ENCODE assay signal across 36 cellular contexts in genomic region chr13:77518266-77518665, GRCh38. TPM values are rescaled to one million over a fixed set of nuclear protein-coding genes. Genes with fewer than 3 reads are reported as not detected.
"Had no signal": no experiment of that assay in that cellular context is flagged by ENCODE, and none has a peak within 500 bp of the region (broad histone marks: within the 10 kb centered on the region; RNA-seq: fewer than 3 reads in every experiment).

No MANE protein-coding gene starts in this region.

- FAIRE-seq: bronchial epithelial cell, TTC549 had no signal

- DNase-seq: activated CD4-positive, alpha-beta memory T cell treated with anti-CD3 and anti-CD28 coated beads, Interleukin-2, amount 10 ng/mL, durations not matched to agents 7 days and 5 days; activated CD4-positive, alpha-beta T cell treated with anti-CD3 and anti-CD28 coated beads for 1 hour; activated CD4-positive, alpha-beta T cell treated with anti-CD3 and anti-CD28 coated beads for 36 hours; activated CD4-positive, alpha-beta T cell treated with anti-CD3 and anti-CD28 coated beads for 48 hours; activated CD4-positive, alpha-beta T cell treated with anti-CD3 and anti-CD28 coated beads, Interleukin-2, amount 10 ng/mL, durations not matched to agents 7 days and 5 days; activated CD4-positive, alpha-beta T cell treated with anti-CD3 and anti-CD28 coated beads, Interleukin-2, amount 50 U/mL, for 48 hours; activated CD4-positive, CD25-positive, alpha-beta regulatory T cell; activated CD8-positive, alpha-beta memory T cell treated with anti-CD3 and anti-CD28 coated beads for 24 hours; activated CD8-positive, alpha-beta memory T cell treated with anti-CD3 and anti-CD28 coated beads, Interleukin-2, amount 10 ng/mL, durations not matched to agents 7 days and 5 days; activated CD8-positive, alpha-beta memory T cell treated with anti-CD3 and anti-CD28 coated beads, Interleukin-2, amount 50 U/mL, for 48 hours; activated CD8-positive, alpha-beta T cell treated with anti-CD3 and anti-CD28 coated beads, Interleukin-2, amount 10 ng/mL, durations not matched to agents 7 days and 5 days; activated effector memory CD4-positive, alpha-beta T cell treated with Interleukin-2 at 50 U/mL for 16 hours; activated gamma-delta T cell treated with Interleukin-2 at 50 U/mL for 16 hours; activated naive CD4-positive, alpha-beta T cell; activated naive CD4-positive, alpha-beta T cell treated with anti-CD3 and anti-CD28 coated beads for 36 hours; activated naive CD4-positive, alpha-beta T cell treated with anti-CD3 and anti-CD28 coated beads, Interleukin-2, amount 50 U/mL, for 16 hours; activated naive CD8-positive, alpha-beta T cell treated with anti-CD3 and anti-CD28 coated beads for 36 hours; activated T-cell treated with anti-CD3 and anti-CD28 coated beads, Interleukin-2, amount 50 U/mL, for 24 hours; activated T-cell treated with anti-CD3 and anti-CD28 coated beads, Interleukin-2, amount 50 U/mL, for 48 hours; adrenal gland; amniotic stem cell; aorta; caudate nucleus; T-cell; T-helper 2 cell; T-helper 9 cell had no signal

- H3K36me3 ChIP-seq: adrenal gland, cardiac muscle cell had no signal

- H3K4me1 ChIP-seq: adrenal gland had no signal

- H3K9me3 ChIP-seq: adrenal gland had no signal

- H3K4me1 Mint-ChIP-seq: activated CD4-positive, alpha-beta T cell treated with anti-CD3 and anti-CD28 coated beads, Interleukin-2, amount 10 ng/mL, durations not matched to agents 7 days and 5 days had no signal

- H3K27ac Mint-ChIP-seq: activated CD4-positive, alpha-beta memory T cell treated with anti-CD3 and anti-CD28 coated beads, Interleukin-2, amount 10 ng/mL, durations not matched to agents 7 days and 5 days; activated CD4-positive, alpha-beta T cell treated with anti-CD3 and anti-CD28 coated beads for 36 hours; activated CD4-positive, alpha-beta T cell treated with anti-CD3 and anti-CD28 coated beads, Interleukin-2, amount 10 ng/mL, durations not matched to agents 7 days and 5 days; activated CD8-positive, alpha-beta memory T cell treated with anti-CD3 and anti-CD28 coated beads, Interleukin-2, amount 10 ng/mL, durations not matched to agents 7 days and 5 days; activated CD8-positive, alpha-beta T cell treated with anti-CD3 and anti-CD28 coated beads, Interleukin-2, amount 10 ng/mL, durations not matched to agents 7 days and 5 days; activated naive CD4-positive, alpha-beta T cell treated with anti-CD3 and anti-CD28 coated beads for 36 hours; activated naive CD4-positive, alpha-beta T cell treated with anti-CD3 and anti-CD28 coated beads, Interleukin-2, amount 50 U/mL, for 72 hours; activated naive CD8-positive, alpha-beta T cell treated with anti-CD3 and anti-CD28 coated beads for 36 hours; activated T-cell treated with anti-CD3 and anti-CD28 coated beads, Interleukin-2, amount 50 U/mL, for 24 hours; activated T-helper 2 cell treated with anti-CD3 and anti-CD28 coated beads, Interferon-gamma antibody, Interleukin-2, Interleukin-4, amounts not matched to agents 10 μg/mL and 5 μg/mL and 100 μg/mL, durations not matched to agents 14 hours and 24 hours and 36 hours; brain; T-cell; T-helper 2 cell treated with Interferon-gamma antibody and Interleukin-4, amounts not matched to agents 5 μg/mL and 100 μg/mL, for 36 hours had no signal

- H3K27me3 Mint-ChIP-seq: activated naive CD8-positive, alpha-beta T cell treated with anti-CD3 and anti-CD28 coated beads for 36 hours had no signal

- H3K4me3 ChIP-seq: adrenal gland, cardiac muscle cell had no signal

- H3K27me3 ChIP-seq: adrenal gland, cardiac muscle cell had no signal

- H3K27ac ChIP-seq: adrenal gland, cardiac muscle cell, VCaP had no signal

- H3K4me3 Mint-ChIP-seq: activated CD4-positive, alpha-beta memory T cell treated with anti-CD3 and anti-CD28 coated beads, Interleukin-2, amount 10 ng/mL, durations not matched to agents 7 days and 5 days; activated CD4-positive, alpha-beta T cell treated with anti-CD3 and anti-CD28 coated beads for 36 hours; activated CD4-positive, alpha-beta T cell treated with anti-CD3 and anti-CD28 coated beads, Interleukin-2, amount 10 ng/mL, durations not matched to agents 7 days and 5 days; activated CD8-positive, alpha-beta memory T cell treated with anti-CD3 and anti-CD28 coated beads, Interleukin-2, amount 10 ng/mL, durations not matched to agents 7 days and 5 days; activated CD8-positive, alpha-beta T cell treated with anti-CD3 and anti-CD28 coated beads, Interleukin-2, amount 10 ng/mL, durations not matched to agents 7 days and 5 days; activated naive CD4-positive, alpha-beta T cell treated with anti-CD3 and anti-CD28 coated beads for 36 hours; activated naive CD8-positive, alpha-beta T cell treated with anti-CD3 and anti-CD28 coated beads for 36 hours; activated T-cell treated with anti-CD3 and anti-CD28 coated beads, Interleukin-2, amount 50 U/mL, for 24 hours; brain; T-cell; T-helper 2 cell treated with Interferon-gamma antibody and Interleukin-4, amounts not matched to agents 5 μg/mL and 100 μg/mL, for 36 hours had no signal

- H3K36me3 Mint-ChIP-seq: activated CD8-positive, alpha-beta memory T cell treated with anti-CD3 and anti-CD28 coated beads, Interleukin-2, amount 10 ng/mL, durations not matched to agents 7 days and 5 days; activated naive CD8-positive, alpha-beta T cell treated with anti-CD3 and anti-CD28 coated beads for 36 hours; brain; T-cell had no signal

- H3K9me3 Mint-ChIP-seq: activated CD4-positive, alpha-beta memory T cell treated with anti-CD3 and anti-CD28 coated beads, Interleukin-2, amount 10 ng/mL, durations not matched to agents 7 days and 5 days; activated CD4-positive, alpha-beta T cell treated with anti-CD3 and anti-CD28 coated beads, Interleukin-2, amount 10 ng/mL, durations not matched to agents 7 days and 5 days; activated naive CD4-positive, alpha-beta T cell treated with anti-CD3 and anti-CD28 coated beads for 36 hours; activated naive CD8-positive, alpha-beta T cell treated with anti-CD3 and anti-CD28 coated beads for 36 hours; activated T-cell treated with anti-CD3 and anti-CD28 coated beads, Interleukin-2, amount 50 U/mL, for 24 hours; activated T-helper 2 cell treated with anti-CD3 and anti-CD28 coated beads, Interferon-gamma antibody, Interleukin-2, Interleukin-4, amounts not matched to agents 10 μg/mL and 5 μg/mL and 100 μg/mL, durations not matched to agents 14 hours and 24 hours and 36 hours; T-cell had no signal

- ATAC-seq: activated CD4-positive, alpha-beta T cell treated with anti-CD3 and anti-CD28 coated beads for 36 hours; activated CD4-positive, CD25-positive, alpha-beta regulatory T cell treated with anti-CD3 and anti-CD28 coated beads, Interleukin-2, amount 50 U/mL, for 24 hours; activated CD8-positive, alpha-beta memory T cell treated with anti-CD3 and anti-CD28 coated beads, Interleukin-2, amount 10 ng/mL, durations not matched to agents 7 days and 5 days; activated CD8-positive, alpha-beta T cell treated with anti-CD3 and anti-CD28 coated beads, Interleukin-2, amount 10 ng/mL, durations not matched to agents 7 days and 5 days; activated naive CD4-positive, alpha-beta T cell treated with anti-CD3 and anti-CD28 coated beads, Interleukin-2, amount 50 U/mL, for 72 hours; T-cell had no signal

RNA-seq across cellular contexts. Expression of gene SCEL, which starts 17.2 kb away (rescaled TPM):
- total RNA-seq: activated CD4-positive, alpha-beta memory T cell treated with anti-CD3 and anti-CD28 coated beads, Interleukin-2, amount 10 ng/mL, durations not matched to agents 7 days and 5 days; activated CD4-positive, alpha-beta T cell treated with anti-CD3 and anti-CD28 coated beads for 36 hours; activated CD4-positive, alpha-beta T cell treated with anti-CD3 and anti-CD28 coated beads, Interleukin-2, amount 10 ng/mL, durations not matched to agents 7 days and 5 days; activated CD8-positive, alpha-beta memory T cell treated with anti-CD3 and anti-CD28 coated beads, Interleukin-2, amount 10 ng/mL, durations not matched to agents 7 days and 5 days; activated CD8-positive, alpha-beta T cell treated with anti-CD3 and anti-CD28 coated beads, Interleukin-2, amount 10 ng/mL, durations not matched to agents 7 days and 5 days; activated naive CD4-positive, alpha-beta T cell treated with anti-CD3 and anti-CD28 coated beads for 36 hours; activated naive CD4-positive, alpha-beta T cell treated with anti-CD3 and anti-CD28 coated beads, Interleukin-2, amount 50 U/mL, for 72 hours; activated naive CD8-positive, alpha-beta T cell treated with anti-CD3 and anti-CD28 coated beads for 36 hours; activated T-helper 2 cell treated with anti-CD3 and anti-CD28 coated beads, Interferon-gamma antibody, Interleukin-2, Interleukin-4, amounts not matched to agents 10 μg/mL and 5 μg/mL and 100 μg/mL, durations not matched to agents 14 hours and 24 hours and 36 hours; aorta; cardiac muscle cell; T-helper 1 cell treated with Interleukin-12 subunit alpha and Interleukin-12 subunit beta and Interleukin-4 antibody, amounts not matched to agents 30 ng/mL and 1 ng/mL, for 36 hours had no signal
- polyA plus RNA-seq: cardiac muscle cell had no signal
